Comparison of ENCODE assay signal across 9 cellular contexts in the genomic region with DNA sequence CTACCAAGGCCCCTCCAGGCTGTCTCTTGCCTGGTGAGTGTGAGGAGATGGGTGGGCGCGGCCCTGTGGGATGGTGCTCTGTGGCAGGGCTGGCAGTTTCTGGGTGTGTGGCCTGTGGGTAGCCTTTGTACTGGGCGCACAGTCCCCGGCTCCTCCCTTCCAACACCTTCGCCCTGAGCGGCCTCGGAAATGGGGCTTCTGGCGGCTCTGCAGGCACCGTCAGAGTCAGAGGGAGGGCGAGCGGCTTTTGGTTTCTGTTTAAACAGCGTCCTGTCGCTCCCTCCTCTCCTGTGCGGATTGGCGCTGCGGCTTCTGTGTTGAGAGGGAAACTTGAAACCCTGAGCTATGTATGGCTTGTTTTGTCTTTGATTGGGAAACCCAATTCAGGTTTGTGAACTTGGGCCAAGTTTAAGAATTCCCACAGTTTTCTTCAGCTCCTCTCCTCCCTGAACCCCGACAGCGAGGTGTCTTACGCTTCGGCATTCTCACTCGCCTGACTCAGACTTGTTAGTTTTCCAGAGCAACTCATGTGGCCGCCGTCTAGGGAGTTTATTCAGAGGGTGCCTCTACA. TPM values are rescaled to one million over a fixed set of nuclear protein-coding genes. Genes with fewer than 3 reads are reported as not detected.
A peak's percentile ranks its signal among the peaks of the same experiment; 100 is the strongest.
DNase-seq lines count a peak whose midpoint lies in the region; ATAC-seq and TF ChIP-seq lines count a peak whose summit lies in the region.
"Had no signal": no experiment of that assay in that cellular context is flagged by ENCODE, and none has a peak within 500 bp of the region (broad histone marks: within the 10 kb centered on the region; RNA-seq: fewer than 3 reads in every experiment).

No MANE protein-coding gene starts in this region.

- peak; percentile 74 for DNase-seq in EH (ENCODE audit: low read depth)
- peak; percentile 57 for DNase-seq in activated CD4-positive, alpha-beta memory T cell treated with anti-CD3 and anti-CD28 coated beads for 36 hours
- no peak for DNase-seq in esophagus muscularis mucosa (ENCODE audit: extremely low spot score)
- peak; percentile 60 for DNase-seq in skeletal muscle cell (ENCODE audit: low read depth)
- no peak for DNase-seq in mesenteric fat pad (ENCODE audit: low spot score)
- no peak for DNase-seq in SKM-1 (lab: John Stamatoyannopoulos, UW; ENCODE audit: unreplicated experiment)

- no peaks in the 10 kb centered on the region for H3K9me3 Mint-ChIP-seq in activated CD4-positive, alpha-beta memory T cell treated with anti-CD3 and anti-CD28 coated beads for 36 hours
- H3K9me3 Mint-ChIP-seq: memory B cell had no signal

- H3K36me3 Mint-ChIP-seq in activated CD4-positive, alpha-beta memory T cell treated with anti-CD3 and anti-CD28 coated beads for 36 hours, result peaks cover 4% of the 10 kb centered on the region

- CTCF ChIA-PET in activated CD4-positive, alpha-beta memory T cell treated with anti-CD3 and anti-CD28 coated beads for 36 hours (lab: Charles Lee), result no interaction called here

- TF ChIP-seq POLR2A in esophagus muscularis mucosa (IDR thresholded peaks at IDR 0.05; ENCODE audit: low read depth), result no peak

- no peaks in the 10 kb centered on the region for H3K27me3 ChIP-seq in esophagus muscularis mucosa

- H3K9me3 ChIP-seq in esophagus muscularis mucosa, result no peaks in the 10 kb centered on the region

- H3K4me1 ChIP-seq in esophagus muscularis mucosa, result peaks cover 3 to 15% (median 4%) of the 10 kb centered on the region in 4 donors

- no peaks in the 10 kb centered on the region for H3K27me3 Mint-ChIP-seq in activated CD4-positive, alpha-beta memory T cell treated with anti-CD3 and anti-CD28 coated beads for 36 hours

- intact Hi-C loops in activated CD4-positive, alpha-beta memory T cell treated with anti-CD3 and anti-CD28 coated beads for 36 hours (cut with micrococcal nuclease), result no loop called here
- intact Hi-C loops in esophagus muscularis mucosa (cut with DNase I), result no loop called here

- peak overlapping the region; percentile 50 for H3K4me3 Mint-ChIP-seq in activated CD4-positive, alpha-beta memory T cell treated with anti-CD3 and anti-CD28 coated beads for 36 hours
- H3K4me3 Mint-ChIP-seq: memory B cell had no signal

- POLR2A ChIA-PET in activated CD4-positive, alpha-beta memory T cell treated with anti-CD3 and anti-CD28 coated beads for 36 hours (lab: Charles Lee), result no interaction called here

- WGBS in esophagus muscularis mucosa, result 82% methylated on average over 23 of the region's 23 CpGs

- TF ChIP-seq EP300 in esophagus muscularis mucosa (IDR thresholded peaks at IDR 0.05), result no peak

- peak overlapping the region; percentile 25 to 46 (median 27) for H3K4me3 ChIP-seq in esophagus muscularis mucosa
- H3K4me3 ChIP-seq in skeletal muscle cell (ENCODE audit: low read depth, low read length), result peak overlapping the region; percentile 9

- peaks cover 0 to 23% (median 7%) of the 10 kb centered on the region in 4 donors for H3K36me3 ChIP-seq in esophagus muscularis mucosa

- no peak overlapping the region for H3K27ac Mint-ChIP-seq in activated CD4-positive, alpha-beta memory T cell treated with anti-CD3 and anti-CD28 coated beads for 36 hours
- H3K27ac Mint-ChIP-seq: memory B cell had no signal

- no peak for ATAC-seq in GM18870 (IDR thresholded peaks at IDR 0.05; ENCODE audit: unreplicated experiment)
- no peak for ATAC-seq in GM21737 (IDR thresholded peaks at IDR 0.05; ENCODE audit: unreplicated experiment)

- H3K27ac ChIP-seq in esophagus muscularis mucosa (replicated peaks in 1 of 4), result peak overlapping the region; percentile 31 to 48 (median 44)

- H3K4me1 Mint-ChIP-seq in activated CD4-positive, alpha-beta memory T cell treated with anti-CD3 and anti-CD28 coated beads for 36 hours (ENCODE audit: low read depth), result peaks cover 15% of the 10 kb centered on the region

- TF ChIP-seq CTCF in esophagus muscularis mucosa (IDR thresholded peaks at IDR 0.05), result no peak

RNA-seq across cellular contexts. Expression of gene ZNF750, which starts 8.3 kb away (rescaled TPM):
- total RNA-seq in activated CD4-positive, alpha-beta memory T cell treated with anti-CD3 and anti-CD28 coated beads for 36 hours, result not detected
- total RNA-seq in esophagus muscularis mucosa, result not detected
- 0.26 TPM for total RNA-seq in mesenteric fat pad

Comparison
In these comparisons a context has a peak if more than half of its experiments do, and no peak if none do; other contexts are left out.
1. DNase-seq: peak in EH (single experiment), activated CD4-positive, alpha-beta memory T cell treated with anti-CD3 and anti-CD28 coated beads for 36 hours (single experiment) and skeletal muscle cell (single experiment); none in esophagus muscularis mucosa (single experiment), mesenteric fat pad (single experiment) and SKM-1 (single experiment).